In genomic region chrX:23383411-23383810, GRCh38 we compare ENCODE assay signal across 23 cellular contexts. TPM values are rescaled to one million over a fixed set of nuclear protein-coding genes. Genes with fewer than 3 reads are reported as not detected.
DNase-seq lines count a peak whose midpoint lies in the region; ATAC-seq and TF ChIP-seq lines count a peak whose summit lies in the region.
"Had no signal": no experiment of that assay in that cellular context is flagged by ENCODE, and none has a peak within 500 bp of the region (broad histone marks: within the 10 kb centered on the region; RNA-seq: fewer than 3 reads in every experiment).

No MANE protein-coding gene starts in this region.

- no peaks in the 10 kb centered on the region for H3K36me3 Mint-ChIP-seq in mesothelial cell of epicardium
- H3K36me3 Mint-ChIP-seq: CD4-positive, CD25-positive, alpha-beta regulatory T cell; stimulated activated memory B cell treated with anti-CD40 and anti-IgM and Interleukin-4, amounts not matched to agents 10 μg/mL and 1 μg/mL and 100 μg/mL, for 72 hours; type B pancreatic cell had no signal

- H3K27ac Mint-ChIP-seq in mesothelial cell of epicardium, result no peak overlapping the region
- H3K27ac Mint-ChIP-seq: CD4-positive, CD25-positive, alpha-beta regulatory T cell; stimulated activated memory B cell treated with anti-CD40 and anti-IgM and Interleukin-4, amounts not matched to agents 10 μg/mL and 1 μg/mL and 100 μg/mL, for 72 hours; type B pancreatic cell had no signal

- ATAC-seq in left lung, result no peak
- ATAC-seq: body of pancreas; HCT116; left colon; stimulated activated memory B cell treated with anti-CD40 and anti-IgM and Interleukin-4, amounts not matched to agents 10 μg/mL and 1 μg/mL and 100 μg/mL, for 72 hours had no signal

- no peaks in the 10 kb centered on the region for H3K27me3 Mint-ChIP-seq in mesothelial cell of epicardium (ENCODE audit: low read depth)
- H3K27me3 Mint-ChIP-seq: CD4-positive, CD25-positive, alpha-beta regulatory T cell; type B pancreatic cell had no signal

- no peaks in the 10 kb centered on the region for H3K4me1 ChIP-seq in left lung
- H3K4me1 ChIP-seq: body of pancreas had no signal

- TF ChIP-seq CTCF in HFF-Myc (IDR thresholded peaks at IDR 0.05; ENCODE audit: low read depth, low read length, missing control alignments), result no peak
- TF ChIP-seq CTCF in astrocyte of the cerebellum (IDR thresholded peaks at IDR 0.05; ENCODE audit: low read depth, low read length, missing control alignments), result no peak
- no peak for TF ChIP-seq CTCF in fibroblast of villous mesenchyme (IDR thresholded peaks at IDR 0.05; ENCODE audit: insufficient read depth, low read depth, low read length)
- TF ChIP-seq CTCF in left lung (IDR thresholded peaks at IDR 0.05), result no peak
- TF ChIP-seq CTCF in mesothelial cell of epicardium (IDR thresholded peaks at IDR 0.05; ENCODE audit: unreplicated experiment), result no peak

- H3K27ac ChIP-seq in left lung, result no peak overlapping the region
- H3K27ac ChIP-seq: body of pancreas had no signal

- DNase-seq in A172 (ENCODE audit: low spot score), result peak; percentile 51
- peak; percentile 5 for DNase-seq in HFF-Myc (ENCODE audit: extremely low read depth, low read depth)
- peak; percentile 5 for DNase-seq in astrocyte of the cerebellum (ENCODE audit: low read depth)
- DNase-seq in fibroblast of villous mesenchyme (ENCODE audit: low read depth), result peak; percentile 7
- no peak for DNase-seq in NCI-H526 (lab: John Stamatoyannopoulos, UW)
- no peak for DNase-seq in NOMO-1 treated with dmso at 0.1 percent for 144 hours (lab: John Stamatoyannopoulos, UW; ENCODE audit: unreplicated experiment)
- DNase-seq in left lung, result no peak
- no peak for DNase-seq in mesothelial cell of epicardium (ENCODE audit: low spot score in 2 of 2, unreplicated experiment in 2 of 2)
- DNase-seq: activated CD4-positive, CD25-positive, alpha-beta regulatory T cell; activated effector memory CD4-positive, alpha-beta T cell treated with anti-CD3 and anti-CD28 coated beads, Interleukin-2, amount 50 U/mL, for 16 hours; body of pancreas; CD4-positive, CD25-positive, alpha-beta regulatory T cell; DMS79; left colon; NCI-H2029 treated with DMSO at 0.1 percent for 48 hours; SHP77 treated with DMSO at 0.1 percent for 48 hours had no signal

- H3K4me1 Mint-ChIP-seq in mesothelial cell of epicardium, result peaks cover 3% of the 10 kb centered on the region

- H3K4me3 Mint-ChIP-seq in mesothelial cell of epicardium, result no peak overlapping the region
- H3K4me3 Mint-ChIP-seq: CD4-positive, CD25-positive, alpha-beta regulatory T cell; neural crest cell; stimulated activated memory B cell treated with anti-CD40 and anti-IgM and Interleukin-4, amounts not matched to agents 10 μg/mL and 1 μg/mL and 100 μg/mL, for 72 hours; type B pancreatic cell had no signal

- H3K9me3 ChIP-seq in left lung, result no peaks in the 10 kb centered on the region
- H3K9me3 ChIP-seq: body of pancreas had no signal

- H3K4me3 ChIP-seq in HFF-Myc (replicated peaks; ENCODE audit: low read depth, low read length), result no peak overlapping the region
- H3K4me3 ChIP-seq in astrocyte of the cerebellum (ENCODE audit: low read depth, low read length), result no peak overlapping the region
- no peak overlapping the region for H3K4me3 ChIP-seq in fibroblast of villous mesenchyme (ENCODE audit: low read depth, low read length)
- H3K4me3 ChIP-seq in left lung, result no peak overlapping the region
- H3K4me3 ChIP-seq: body of pancreas had no signal

- intact Hi-C loops in left lung (cut with DNase I), result no loop called here

- no peaks in the 10 kb centered on the region for H3K9me3 Mint-ChIP-seq in mesothelial cell of epicardium
- H3K9me3 Mint-ChIP-seq: neural crest cell; stimulated activated memory B cell treated with anti-CD40 and anti-IgM and Interleukin-4, amounts not matched to agents 10 μg/mL and 1 μg/mL and 100 μg/mL, for 72 hours; type B pancreatic cell had no signal

- no peaks in the 10 kb centered on the region for H3K27me3 ChIP-seq in left lung
- H3K27me3 ChIP-seq: body of pancreas had no signal

- H3K36me3 ChIP-seq in left lung, result no peaks in the 10 kb centered on the region

- in situ Hi-C loops in astrocyte of the cerebellum (cut with HindIII; ENCODE audit: low sequenced_read_pairs), result no loop called here

RNA-seq across cellular contexts. Expression of gene PTCHD1, which starts 48.8 kb away (rescaled TPM):
- total RNA-seq in A172 (2014; rRNA removed; shearing (Covaris generic)), result not detected in 2 replicates
- total RNA-seq in fibroblast of villous mesenchyme, result under 0.01 TPM in 1 of 2 replicates, not detected in the other
- total RNA-seq in left lung, result under 1 TPM; 0.35 to 0.81 TPM
- 5.7 to 7.2 TPM (median 7.0 TPM) in 3 replicates for total RNA-seq in mesothelial cell of epicardium
- total RNA-seq: CD4-positive, CD25-positive, alpha-beta regulatory T cell; dermis microvascular lymphatic vessel endothelial cell; pulmonary artery endothelial cell; T-helper 2 cell treated with Interferon-gamma antibody and Interleukin-4, amounts not matched to agents 100 ng/mL and 5 ng/mL, for 36 hours had no signal

Comparison
In these comparisons a context has a peak if more than half of its experiments do, and no peak if none do; other contexts are left out.
1. DNase-seq: peak in A172 (single experiment), HFF-Myc (single experiment), astrocyte of the cerebellum (single experiment) and fibroblast of villous mesenchyme (single experiment); none in NCI-H526 (0 of 2), NOMO-1 treated with dmso at 0.1 percent for 144 hours (single experiment), left lung (0 of 2) and mesothelial cell of epicardium (0 of 2).